Comparison of ENCODE assay signal across 14 cellular contexts in the genomic region with DNA sequence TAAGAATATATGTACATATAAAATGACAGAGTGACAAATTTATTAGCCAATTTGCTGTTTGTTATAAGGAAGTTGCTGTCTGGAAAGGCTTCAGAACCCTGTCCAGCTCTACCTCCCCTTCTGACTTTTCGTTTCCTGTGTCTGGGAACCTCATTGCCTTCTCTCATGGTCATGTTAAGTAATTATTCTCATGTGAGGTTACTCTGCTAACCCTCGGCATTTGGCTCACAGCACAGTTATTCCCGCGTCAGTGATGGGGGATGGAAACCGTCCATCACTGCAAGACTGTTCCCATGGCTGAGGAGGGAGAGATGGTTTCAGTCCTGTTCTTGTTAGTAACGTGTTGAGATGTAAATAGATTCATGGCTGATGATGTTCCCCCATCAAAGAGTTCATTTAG. TPM values are rescaled to one million over a fixed set of nuclear protein-coding genes. Genes with fewer than 3 reads are reported as not detected.
DNase-seq lines count a peak whose midpoint lies in the region; ATAC-seq and TF ChIP-seq lines count a peak whose summit lies in the region.
"Had no signal": no experiment of that assay in that cellular context is flagged by ENCODE, and none has a peak within 500 bp of the region (broad histone marks: within the 10 kb centered on the region; RNA-seq: fewer than 3 reads in every experiment).

No MANE protein-coding gene starts in this region.

- no peak for TF ChIP-seq CTCF in astrocyte of the cerebellum (IDR thresholded peaks at IDR 0.05; ENCODE audit: low read depth, low read length, missing control alignments)
- TF ChIP-seq CTCF in body of pancreas (IDR thresholded peaks at IDR 0.05) = no peak

- 19 to 22% methylated on average over 6 of the region's 6 CpGs for WGBS in body of pancreas, 2 donors

- no peak for TF ChIP-seq POLR2A in body of pancreas (IDR thresholded peaks at IDR 0.05)

- H3K27ac ChIP-seq in body of pancreas = no peak overlapping the region
- H3K27ac ChIP-seq: foreskin keratinocyte had no signal

- H3K27me3 ChIP-seq in body of pancreas = no peaks in the 10 kb centered on the region
- H3K27me3 ChIP-seq: foreskin keratinocyte had no signal

- peak; percentile 67 for ATAC-seq in GM18502 (IDR thresholded peaks at IDR 0.05; ENCODE audit: poor library complexity, unreplicated experiment)
- ATAC-seq in left ventricle myocardium superior = peak; percentile 93
- ATAC-seq in HG03457 (IDR thresholded peaks at IDR 0.05; ENCODE audit: unreplicated experiment) = no peak
- ATAC-seq in body of pancreas = no peak
- ATAC-seq: foreskin keratinocyte had no signal

- in situ Hi-C loops in astrocyte of the cerebellum (cut with HindIII; ENCODE audit: low sequenced_read_pairs) = no loop called here

- H3K4me3 ChIP-seq in astrocyte of the cerebellum (ENCODE audit: low read depth, low read length) (no peak overlapping the region), skeletal muscle cell (ENCODE audit: low read depth, low read length) (no peak overlapping the region), body of pancreas (no peak overlapping the region)

- no peaks in the 10 kb centered on the region for H3K36me3 ChIP-seq in body of pancreas (replicated peaks in 1 of 2; ENCODE audit: insufficient read depth in 1 of 2, low read depth in 2 of 2)

- DNase-seq in astrocyte of the cerebellum (ENCODE audit: low read depth) (peak; percentile 77), left ventricle myocardium superior (peak; percentile 37), skeletal muscle cell (ENCODE audit: low read depth) (peak; percentile 92), body of pancreas (no peak), DMS153 treated with DMSO at 0.1 percent for 48 hours (lab: John Stamatoyannopoulos, UW; ENCODE audit: unreplicated experiment) (no peak), NCI-H1417 (lab: John Stamatoyannopoulos, UW) (no peak)
- DNase-seq: activated CD4-positive, alpha-beta T cell treated with anti-CD3 and anti-CD28 coated beads, Interleukin-2, amount 10 ng/mL, durations not matched to agents 24 days and 14 days; occipital lobe; stimulated activated CD4-positive, alpha-beta T cell treated with anti-CD3 and anti-CD28 coated beads, Interleukin-2, amount 100 ng/mL, for 48 hours; stimulated activated naive CD4-positive, alpha-beta T cell treated with Interleukin-2 at 50 U/mL for 16 hours had no signal

- intact Hi-C loops in left ventricle myocardium superior (cut with micrococcal nuclease) = no loop called here
- intact Hi-C loops in body of pancreas (cut with DNase I) = no loop called here

- no peaks in the 10 kb centered on the region for H3K9me3 ChIP-seq in body of pancreas

- no peaks in the 10 kb centered on the region for H3K4me1 ChIP-seq in body of pancreas

RNA-seq across cellular contexts. Expression of a gene that starts 11.9 kb away (rescaled TPM):
- total RNA-seq in left ventricle myocardium superior (6.1 TPM), body of pancreas (1 to 10 TPM; 1.3 TPM)
- total RNA-seq: activated CD4-positive, alpha-beta T cell treated with anti-CD3 and anti-CD28 coated beads, Interleukin-2, amount 10 ng/mL, durations not matched to agents 24 days and 14 days; activated T-helper 1 cell treated with anti-CD3 and anti-CD28 coated beads, Interleukin-12 subunit alpha, Interleukin-12 subunit beta, Interleukin-2, Interleukin-4 antibody, amounts not matched to agents 30 ng/mL and 10 ng/mL and 1 ng/mL, durations not matched to agents 14 hours and 24 hours and 36 hours had no signal

Comparison
In these comparisons a context has a peak if more than half of its experiments do, and no peak if none do; other contexts are left out.
1. ATAC-seq: peak in GM18502 (single experiment) and left ventricle myocardium superior (single experiment); none in HG03457 (single experiment) and body of pancreas (single experiment).
2. DNase-seq: peak in astrocyte of the cerebellum (single experiment), left ventricle myocardium superior (single experiment) and skeletal muscle cell (single experiment); none in body of pancreas (0 of 4), DMS153 treated with DMSO at 0.1 percent for 48 hours (single experiment) and NCI-H1417 (0 of 3).